2 cellular contexts compared by ENCODE assay signal in the genomic region with DNA sequence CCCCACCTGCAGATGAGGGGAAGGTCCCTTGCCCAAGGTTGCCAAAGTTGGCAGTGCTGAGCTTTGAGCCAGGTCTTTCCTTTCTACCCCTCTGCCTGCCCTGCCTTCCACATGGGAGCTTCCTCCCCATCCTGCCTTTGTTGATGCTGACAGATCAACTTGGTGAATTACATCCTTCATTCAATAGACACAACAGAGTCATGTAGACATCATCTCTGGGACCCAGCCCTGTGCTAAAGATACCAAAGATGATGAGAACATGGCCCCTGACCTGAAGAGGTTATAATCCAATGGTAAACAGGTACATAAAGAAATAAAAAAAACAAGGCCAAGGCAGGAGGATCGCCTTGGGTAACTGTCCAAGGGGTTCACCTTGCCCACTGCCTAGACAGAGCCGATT.
TF ChIP-seq lines count a peak whose summit lies in the region.

No MANE protein-coding gene starts in this region.

TF ChIP-seq in K562, 482 proteins besides CTCF, POLR2A, EP300 and RAD21 (continued from another document):
- peak; percentile 60; the same call in 1 of the 2 replicates for TF ChIP-seq RUNX1 (IDR thresholded peaks at IDR 0.05; ENCODE audit: low read depth)
- peak; percentile 24 for TF ChIP-seq NEUROD1 (IDR thresholded peaks at IDR 0.05; ENCODE audit: borderline replicate concordance, low read depth, low read length, partially characterized antibody)
- peak; percentile 63; the same call in 1 of the 2 replicates for TF ChIP-seq ZNF77 (CRISPR knock-in tag; IDR thresholded peaks at IDR 0.05)
- 0 out of 2 replicates have a peak, but pooled peaks have one; percentile 52 for TF ChIP-seq HNRNPUL1 (IDR thresholded peaks at IDR 0.05; ENCODE audit: low read length)
- TF ChIP-seq, protein P1, sequence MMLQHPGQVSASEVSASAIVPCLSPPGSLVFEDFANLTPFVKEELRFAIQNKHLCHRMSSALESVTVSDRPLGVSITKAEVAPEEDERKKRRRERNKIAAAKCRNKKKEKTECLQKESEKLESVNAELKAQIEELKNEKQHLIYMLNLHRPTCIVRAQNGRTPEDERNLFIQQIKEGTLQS (IDR thresholded peaks at IDR 0.05), result no peak
- TF ChIP-seq, protein P1 (CRISPR knock-in tag; conservative IDR thresholded peaks at IDR 0.05), result 0 out of 2 replicates have a peak, but pooled peaks have one; percentile 13
- no peak for TF ChIP-seq ZNF584 (CRISPR knock-in tag; IDR thresholded peaks at IDR 0.05; ENCODE audit: low read depth)
- peak; percentile 22 for TF ChIP-seq HNRNPLL (IDR thresholded peaks at IDR 0.05; ENCODE audit: low read depth, low read length, poor library complexity, severe bottlenecking)
- no peak for TF ChIP-seq ZNF174 (CRISPR knock-in tag; IDR thresholded peaks at IDR 0.05)
- TF ChIP-seq SREBF1 (IDR thresholded peaks at IDR 0.05; ENCODE audit: borderline replicate concordance, low read depth, low read length), result no peak

TF ChIP-seq in WTC11, 78 proteins besides CTCF, POLR2A, EP300 and RAD21 (continued from another document):
- TF ChIP-seq, protein P2, sequence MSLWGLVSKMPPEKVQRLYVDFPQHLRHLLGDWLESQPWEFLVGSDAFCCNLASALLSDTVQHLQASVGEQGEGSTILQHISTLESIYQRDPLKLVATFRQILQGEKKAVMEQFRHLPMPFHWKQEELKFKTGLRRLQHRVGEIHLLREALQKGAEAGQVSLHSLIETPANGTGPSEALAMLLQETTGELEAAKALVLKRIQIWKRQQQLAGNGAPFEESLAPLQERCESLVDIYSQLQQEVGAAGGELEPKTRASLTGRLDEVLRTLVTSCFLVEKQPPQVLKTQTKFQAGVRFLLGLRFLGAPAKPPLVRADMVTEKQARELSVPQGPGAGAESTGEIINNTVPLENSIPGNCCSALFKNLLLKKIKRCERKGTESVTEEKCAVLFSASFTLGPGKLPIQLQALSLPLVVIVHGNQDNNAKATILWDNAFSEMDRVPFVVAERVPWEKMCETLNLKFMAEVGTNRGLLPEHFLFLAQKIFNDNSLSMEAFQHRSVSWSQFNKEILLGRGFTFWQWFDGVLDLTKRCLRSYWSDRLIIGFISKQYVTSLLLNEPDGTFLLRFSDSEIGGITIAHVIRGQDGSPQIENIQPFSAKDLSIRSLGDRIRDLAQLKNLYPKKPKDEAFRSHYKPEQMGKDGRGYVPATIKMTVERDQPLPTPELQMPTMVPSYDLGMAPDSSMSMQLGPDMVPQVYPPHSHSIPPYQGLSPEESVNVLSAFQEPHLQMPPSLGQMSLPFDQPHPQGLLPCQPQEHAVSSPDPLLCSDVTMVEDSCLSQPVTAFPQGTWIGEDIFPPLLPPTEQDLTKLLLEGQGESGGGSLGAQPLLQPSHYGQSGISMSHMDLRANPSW (CRISPR knock-in tag; conservative IDR thresholded peaks at IDR 0.05; ENCODE audit: low read depth), result no peak
- no peak for TF ChIP-seq NFATC4 (CRISPR knock-in tag; IDR thresholded peaks at IDR 0.05)
